17 cellular contexts compared by ENCODE assay signal in the genomic region with DNA sequence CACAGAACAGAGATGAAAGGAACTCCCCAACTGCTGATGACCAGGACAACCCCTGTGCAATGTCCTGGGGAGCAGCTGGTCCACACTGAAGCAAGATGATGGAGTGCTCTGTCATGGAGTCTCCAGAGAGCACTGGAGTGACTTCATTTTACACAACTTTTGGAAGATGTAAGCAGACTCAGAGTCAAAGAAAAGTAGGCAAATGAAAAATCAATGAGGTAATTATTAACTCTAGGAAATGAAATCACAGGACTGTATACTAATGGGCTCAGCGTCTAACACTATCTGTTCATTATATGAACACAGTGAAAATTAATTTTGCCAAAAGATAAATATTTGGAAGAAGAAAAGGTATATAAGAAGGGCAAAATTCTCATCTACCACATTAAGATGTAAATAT.
"Had no signal": no experiment of that assay in that cellular context is flagged by ENCODE, and none has a peak within 500 bp of the region (broad histone marks: within the 10 kb centered on the region; RNA-seq: fewer than 3 reads in every experiment).

No MANE protein-coding gene starts in this region.

- H3K27ac Mint-ChIP-seq: nephron had no signal

- ATAC-seq: activated CD4-positive, CD25-positive, alpha-beta regulatory T cell treated with anti-CD3 and anti-CD28 coated beads, Interleukin-2, amount 50 U/mL, for 24 hours had no signal

- H3K9me3 Mint-ChIP-seq: nephron had no signal

- H3K4me3 Mint-ChIP-seq: nephron had no signal

- H3K27me3 ChIP-seq: ascending aorta, transverse colon, vagina had no signal

- FAIRE-seq: bronchial epithelial cell had no signal

- H3K4me3 ChIP-seq: ascending aorta, skin epidermis, transverse colon, vagina had no signal

- DNase-seq: activated CD4-positive, alpha-beta T cell treated with anti-CD3 and anti-CD28 coated beads, Interleukin-2, amount 50 U/mL, for 1 hour; activated CD8-positive, alpha-beta memory T cell treated with anti-CD3 and anti-CD28 coated beads for 24 hours; activated naive CD4-positive, alpha-beta T cell treated with Interleukin-2 at 50 U/mL for 16 hours; hypothalamus; kidney glomerular epithelial cell; nucleus accumbens; stimulated activated CD4-positive, alpha-beta T cell treated with anti-CD3 and anti-CD28 coated beads, Interleukin-15, amount 100 ng/mL, for 24 hours; stimulated activated CD4-positive, alpha-beta T cell treated with anti-CD3 and anti-CD28 coated beads, Interleukin-4, amount 100 ng/mL, for 1 hour; stimulated activated naive CD4-positive, alpha-beta T cell treated with Interleukin-2 at 50 U/mL for 16 hours; substantia nigra; transverse colon had no signal

- H3K4me1 ChIP-seq: ascending aorta, vagina had no signal

- H3K9me3 ChIP-seq: ascending aorta, transverse colon, vagina had no signal

- H3K27ac ChIP-seq: ascending aorta, skin epidermis, transverse colon, vagina had no signal
